In the genomic region with DNA sequence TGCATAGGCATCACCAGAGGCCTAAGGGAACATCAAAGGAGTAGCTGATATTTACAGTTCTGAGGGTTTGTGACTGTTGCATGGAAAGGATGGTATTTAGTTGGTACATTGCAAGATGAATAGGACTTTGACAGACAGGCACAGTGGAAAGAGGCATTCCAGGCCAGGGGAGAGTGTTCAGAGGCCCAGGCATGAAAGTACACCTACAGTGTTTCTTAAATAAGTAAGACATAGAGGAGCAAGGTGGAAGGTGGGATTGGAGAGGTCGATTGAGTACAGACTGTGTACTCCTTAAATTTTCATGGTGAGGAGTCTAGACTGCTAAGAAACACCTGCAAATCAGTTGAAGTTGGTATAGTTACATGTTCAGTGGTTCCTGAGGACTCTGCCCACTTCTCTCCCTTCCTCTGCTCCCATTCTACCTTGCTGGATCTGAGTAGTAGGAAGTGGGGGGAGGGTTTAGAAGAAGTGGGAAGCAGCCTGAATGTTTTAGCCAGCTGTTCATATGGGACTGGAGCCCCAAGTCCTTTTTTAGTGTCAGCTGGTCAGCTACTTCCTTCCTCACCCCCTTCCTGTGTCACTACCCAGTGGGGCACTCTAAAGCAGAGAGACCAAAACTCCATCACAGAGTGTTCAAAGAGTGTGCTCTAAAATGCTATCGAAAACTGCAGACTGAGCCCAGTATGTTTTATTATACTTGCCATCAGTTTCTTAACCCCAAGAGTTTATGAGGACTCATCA, we compare ENCODE assay signal across 3 cellular contexts.
A peak's percentile ranks its signal among the peaks of the same experiment; 100 is the strongest.
TF ChIP-seq lines count a peak whose summit lies in the region.

No MANE protein-coding gene starts in this region.

TF ChIP-seq in GM23338, 12 proteins besides CTCF, POLR2A, EP300 and RAD21 (continues in another document):
- TF ChIP-seq STAT1 (IDR thresholded peaks at IDR 0.05; ENCODE audit: unreplicated experiment) (no peak), JUNB (IDR thresholded peaks at IDR 0.05; ENCODE audit: unreplicated experiment) (no peak), ZNF331 (CRISPR knock-in tag; IDR thresholded peaks at IDR 0.05; ENCODE audit: low read depth) (no peak), CREB1 (CRISPR knock-in tag; IDR thresholded peaks at IDR 0.05; ENCODE audit: low read depth) (no peak)
- TF ChIP-seq, protein P1, sequence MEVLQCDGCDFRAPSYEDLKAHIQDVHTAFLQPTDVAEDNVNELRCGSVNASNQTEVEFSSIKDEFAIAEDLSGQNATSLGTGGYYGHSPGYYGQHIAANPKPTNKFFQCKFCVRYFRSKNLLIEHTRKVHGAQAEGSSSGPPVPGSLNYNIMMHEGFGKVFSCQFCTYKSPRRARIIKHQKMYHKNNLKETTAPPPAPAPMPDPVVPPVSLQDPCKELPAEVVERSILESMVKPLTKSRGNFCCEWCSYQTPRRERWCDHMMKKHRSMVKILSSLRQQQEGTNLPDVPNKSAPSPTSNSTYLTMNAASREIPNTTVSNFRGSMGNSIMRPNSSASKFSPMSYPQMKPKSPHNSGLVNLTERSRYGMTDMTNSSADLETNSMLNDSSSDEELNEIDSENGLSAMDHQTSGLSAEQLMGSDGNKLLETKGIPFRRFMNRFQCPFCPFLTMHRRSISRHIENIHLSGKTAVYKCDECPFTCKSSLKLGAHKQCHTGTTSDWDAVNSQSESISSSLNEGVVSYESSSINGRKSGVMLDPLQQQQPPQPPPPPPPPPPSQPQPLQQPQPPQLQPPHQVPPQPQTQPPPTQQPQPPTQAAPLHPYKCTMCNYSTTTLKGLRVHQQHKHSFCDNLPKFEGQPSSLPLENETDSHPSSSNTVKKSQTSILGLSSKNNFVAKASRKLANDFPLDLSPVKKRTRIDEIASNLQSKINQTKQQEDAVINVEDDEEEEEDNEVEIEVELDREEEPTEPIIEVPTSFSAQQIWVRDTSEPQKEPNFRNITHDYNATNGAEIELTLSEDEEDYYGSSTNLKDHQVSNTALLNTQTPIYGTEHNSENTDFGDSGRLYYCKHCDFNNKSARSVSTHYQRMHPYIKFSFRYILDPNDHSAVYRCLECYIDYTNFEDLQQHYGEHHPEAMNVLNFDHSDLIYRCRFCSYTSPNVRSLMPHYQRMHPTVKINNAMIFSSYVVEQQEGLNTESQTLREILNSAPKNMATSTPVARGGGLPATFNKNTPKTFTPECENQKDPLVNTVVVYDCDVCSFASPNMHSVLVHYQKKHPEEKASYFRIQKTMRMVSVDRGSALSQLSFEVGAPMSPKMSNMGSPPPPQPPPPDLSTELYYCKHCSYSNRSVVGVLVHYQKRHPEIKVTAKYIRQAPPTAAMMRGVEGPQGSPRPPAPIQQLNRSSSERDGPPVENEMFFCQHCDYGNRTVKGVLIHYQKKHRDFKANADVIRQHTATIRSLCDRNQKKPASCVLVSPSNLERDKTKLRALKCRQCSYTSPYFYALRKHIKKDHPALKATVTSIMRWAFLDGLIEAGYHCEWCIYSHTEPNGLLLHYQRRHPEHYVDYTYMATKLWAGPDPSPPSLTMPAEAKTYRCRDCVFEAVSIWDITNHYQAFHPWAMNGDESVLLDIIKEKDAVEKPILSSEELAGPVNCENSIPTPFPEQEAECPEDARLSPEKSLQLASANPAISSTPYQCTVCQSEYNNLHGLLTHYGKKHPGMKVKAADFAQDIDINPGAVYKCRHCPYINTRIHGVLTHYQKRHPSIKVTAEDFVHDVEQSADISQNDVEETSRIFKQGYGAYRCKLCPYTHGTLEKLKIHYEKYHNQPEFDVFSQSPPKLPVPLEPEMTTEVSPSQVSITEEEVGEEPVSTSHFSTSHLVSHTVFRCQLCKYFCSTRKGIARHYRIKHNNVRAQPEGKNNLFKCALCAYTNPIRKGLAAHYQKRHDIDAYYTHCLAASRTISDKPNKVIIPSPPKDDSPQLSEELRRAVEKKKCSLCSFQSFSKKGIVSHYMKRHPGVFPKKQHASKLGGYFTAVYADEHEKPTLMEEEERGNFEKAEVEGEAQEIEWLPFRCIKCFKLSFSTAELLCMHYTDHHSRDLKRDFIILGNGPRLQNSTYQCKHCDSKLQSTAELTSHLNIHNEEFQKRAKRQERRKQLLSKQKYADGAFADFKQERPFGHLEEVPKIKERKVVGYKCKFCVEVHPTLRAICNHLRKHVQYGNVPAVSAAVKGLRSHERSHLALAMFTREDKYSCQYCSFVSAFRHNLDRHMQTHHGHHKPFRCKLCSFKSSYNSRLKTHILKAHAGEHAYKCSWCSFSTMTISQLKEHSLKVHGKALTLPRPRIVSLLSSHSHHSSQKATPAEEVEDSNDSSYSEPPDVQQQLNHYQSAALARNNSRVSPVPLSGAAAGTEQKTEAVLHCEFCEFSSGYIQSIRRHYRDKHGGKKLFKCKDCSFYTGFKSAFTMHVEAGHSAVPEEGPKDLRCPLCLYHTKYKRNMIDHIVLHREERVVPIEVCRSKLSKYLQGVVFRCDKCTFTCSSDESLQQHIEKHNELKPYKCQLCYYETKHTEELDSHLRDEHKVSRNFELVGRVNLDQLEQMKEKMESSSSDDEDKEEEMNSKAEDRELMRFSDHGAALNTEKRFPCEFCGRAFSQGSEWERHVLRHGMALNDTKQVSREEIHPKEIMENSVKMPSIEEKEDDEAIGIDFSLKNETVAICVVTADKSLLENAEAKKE (CRISPR knock-in tag; IDR thresholded peaks at IDR 0.05), result no peak

TF ChIP-seq in GM12878, 131 proteins besides CTCF, POLR2A, EP300 and RAD21:
- TF ChIP-seq TARDBP (IDR thresholded peaks at IDR 0.05; ENCODE audit: borderline replicate concordance) (no peak), NFXL1 (IDR thresholded peaks at IDR 0.05; ENCODE audit: borderline replicate concordance) (no peak), SRF (IDR thresholded peaks at IDR 0.05; ENCODE audit: low read depth in 2 of 2, low read length in 2 of 2) (no peak), ETV6 (conservative IDR thresholded peaks at IDR 0.05 in 1 of 2, IDR thresholded peaks at IDR 0.05 in 1 of 2; ENCODE audit: borderline replicate concordance in 1 of 2, low read depth in 1 of 2) (peak in 1 of 2 experiments; percentile 60; a peak in 2 of 4 replicates), TAF1 (IDR thresholded peaks at IDR 0.05; ENCODE audit: borderline replicate concordance, low read depth, low read length) (no peak), POU2F2 (IDR thresholded peaks at IDR 0.05; ENCODE audit: borderline replicate concordance, low read depth, low read length) (no peak), FOXK2 (IDR thresholded peaks at IDR 0.05) (no peak), MTA2 (IDR thresholded peaks at IDR 0.05; ENCODE audit: low read depth) (no peak)
- TF ChIP-seq, protein P2, sequence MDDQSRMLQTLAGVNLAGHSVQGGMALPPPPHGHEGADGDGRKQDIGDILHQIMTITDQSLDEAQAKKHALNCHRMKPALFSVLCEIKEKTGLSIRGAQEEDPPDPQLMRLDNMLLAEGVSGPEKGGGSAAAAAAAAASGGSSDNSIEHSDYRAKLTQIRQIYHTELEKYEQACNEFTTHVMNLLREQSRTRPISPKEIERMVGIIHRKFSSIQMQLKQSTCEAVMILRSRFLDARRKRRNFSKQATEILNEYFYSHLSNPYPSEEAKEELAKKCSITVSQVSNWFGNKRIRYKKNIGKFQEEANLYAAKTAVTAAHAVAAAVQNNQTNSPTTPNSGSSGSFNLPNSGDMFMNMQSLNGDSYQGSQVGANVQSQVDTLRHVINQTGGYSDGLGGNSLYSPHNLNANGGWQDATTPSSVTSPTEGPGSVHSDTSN (IDR thresholded peaks at IDR 0.05; ENCODE audit: insufficient replicate concordance, low read depth, low read length), result no peak
- TF ChIP-seq, protein P3, sequence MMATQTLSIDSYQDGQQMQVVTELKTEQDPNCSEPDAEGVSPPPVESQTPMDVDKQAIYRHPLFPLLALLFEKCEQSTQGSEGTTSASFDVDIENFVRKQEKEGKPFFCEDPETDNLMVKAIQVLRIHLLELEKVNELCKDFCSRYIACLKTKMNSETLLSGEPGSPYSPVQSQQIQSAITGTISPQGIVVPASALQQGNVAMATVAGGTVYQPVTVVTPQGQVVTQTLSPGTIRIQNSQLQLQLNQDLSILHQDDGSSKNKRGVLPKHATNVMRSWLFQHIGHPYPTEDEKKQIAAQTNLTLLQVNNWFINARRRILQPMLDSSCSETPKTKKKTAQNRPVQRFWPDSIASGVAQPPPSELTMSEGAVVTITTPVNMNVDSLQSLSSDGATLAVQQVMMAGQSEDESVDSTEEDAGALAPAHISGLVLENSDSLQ (IDR thresholded peaks at IDR 0.05), result peak; percentile 77
- TF ChIP-seq, protein P4, sequence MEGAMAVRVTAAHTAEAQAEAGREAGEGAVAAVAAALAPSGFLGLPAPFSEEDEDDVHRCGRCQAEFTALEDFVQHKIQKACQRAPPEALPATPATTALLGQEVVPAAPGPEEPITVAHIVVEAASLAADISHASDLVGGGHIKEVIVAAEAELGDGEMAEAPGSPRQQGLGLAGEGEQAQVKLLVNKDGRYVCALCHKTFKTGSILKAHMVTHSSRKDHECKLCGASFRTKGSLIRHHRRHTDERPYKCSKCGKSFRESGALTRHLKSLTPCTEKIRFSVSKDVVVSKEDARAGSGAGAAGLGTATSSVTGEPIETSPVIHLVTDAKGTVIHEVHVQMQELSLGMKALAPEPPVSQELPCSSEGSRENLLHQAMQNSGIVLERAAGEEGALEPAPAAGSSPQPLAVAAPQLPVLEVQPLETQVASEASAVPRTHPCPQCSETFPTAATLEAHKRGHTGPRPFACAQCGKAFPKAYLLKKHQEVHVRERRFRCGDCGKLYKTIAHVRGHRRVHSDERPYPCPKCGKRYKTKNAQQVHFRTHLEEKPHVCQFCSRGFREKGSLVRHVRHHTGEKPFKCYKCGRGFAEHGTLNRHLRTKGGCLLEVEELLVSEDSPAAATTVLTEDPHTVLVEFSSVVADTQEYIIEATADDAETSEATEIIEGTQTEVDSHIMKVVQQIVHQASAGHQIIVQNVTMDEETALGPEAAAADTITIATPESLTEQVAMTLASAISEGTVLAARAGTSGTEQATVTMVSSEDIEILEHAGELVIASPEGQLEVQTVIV (IDR thresholded peaks at IDR 0.05; ENCODE audit: borderline replicate concordance, partially characterized antibody), result no peak
- TF ChIP-seq, protein P5, sequence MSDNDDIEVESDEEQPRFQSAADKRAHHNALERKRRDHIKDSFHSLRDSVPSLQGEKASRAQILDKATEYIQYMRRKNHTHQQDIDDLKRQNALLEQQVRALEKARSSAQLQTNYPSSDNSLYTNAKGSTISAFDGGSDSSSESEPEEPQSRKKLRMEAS (IDR thresholded peaks at IDR 0.05; ENCODE audit: low read depth, low read length), result no peak

TF ChIP-seq in SK-N-SH, 30 proteins besides CTCF, POLR2A, EP300 and RAD21:
- TF ChIP-seq EZH2phosphoT487 (IDR thresholded peaks at IDR 0.05; ENCODE audit: borderline replicate concordance, low read depth) (no peak), SMC3 (IDR thresholded peaks at IDR 0.05; ENCODE audit: low read depth, low read length) (no peak), YY1 (IDR thresholded peaks at IDR 0.05; ENCODE audit: low read depth) (no peak), POLR2AphosphoS5 (IDR thresholded peaks at IDR 0.05; ENCODE audit: low read depth, low read length) (no peak), GATA2 (CRISPR knock-in tag; IDR thresholded peaks at IDR 0.05) (no peak), GABPA (IDR thresholded peaks at IDR 0.05; ENCODE audit: low read depth) (no peak), TAF1 (IDR thresholded peaks at IDR 0.05; ENCODE audit: borderline replicate concordance, low read depth, low read length) (no peak), RCOR1 (IDR thresholded peaks at IDR 0.05; ENCODE audit: low read length) (no peak), NFIC (IDR thresholded peaks at IDR 0.05; ENCODE audit: borderline replicate concordance) (no peak)
- TF ChIP-seq, protein P6, sequence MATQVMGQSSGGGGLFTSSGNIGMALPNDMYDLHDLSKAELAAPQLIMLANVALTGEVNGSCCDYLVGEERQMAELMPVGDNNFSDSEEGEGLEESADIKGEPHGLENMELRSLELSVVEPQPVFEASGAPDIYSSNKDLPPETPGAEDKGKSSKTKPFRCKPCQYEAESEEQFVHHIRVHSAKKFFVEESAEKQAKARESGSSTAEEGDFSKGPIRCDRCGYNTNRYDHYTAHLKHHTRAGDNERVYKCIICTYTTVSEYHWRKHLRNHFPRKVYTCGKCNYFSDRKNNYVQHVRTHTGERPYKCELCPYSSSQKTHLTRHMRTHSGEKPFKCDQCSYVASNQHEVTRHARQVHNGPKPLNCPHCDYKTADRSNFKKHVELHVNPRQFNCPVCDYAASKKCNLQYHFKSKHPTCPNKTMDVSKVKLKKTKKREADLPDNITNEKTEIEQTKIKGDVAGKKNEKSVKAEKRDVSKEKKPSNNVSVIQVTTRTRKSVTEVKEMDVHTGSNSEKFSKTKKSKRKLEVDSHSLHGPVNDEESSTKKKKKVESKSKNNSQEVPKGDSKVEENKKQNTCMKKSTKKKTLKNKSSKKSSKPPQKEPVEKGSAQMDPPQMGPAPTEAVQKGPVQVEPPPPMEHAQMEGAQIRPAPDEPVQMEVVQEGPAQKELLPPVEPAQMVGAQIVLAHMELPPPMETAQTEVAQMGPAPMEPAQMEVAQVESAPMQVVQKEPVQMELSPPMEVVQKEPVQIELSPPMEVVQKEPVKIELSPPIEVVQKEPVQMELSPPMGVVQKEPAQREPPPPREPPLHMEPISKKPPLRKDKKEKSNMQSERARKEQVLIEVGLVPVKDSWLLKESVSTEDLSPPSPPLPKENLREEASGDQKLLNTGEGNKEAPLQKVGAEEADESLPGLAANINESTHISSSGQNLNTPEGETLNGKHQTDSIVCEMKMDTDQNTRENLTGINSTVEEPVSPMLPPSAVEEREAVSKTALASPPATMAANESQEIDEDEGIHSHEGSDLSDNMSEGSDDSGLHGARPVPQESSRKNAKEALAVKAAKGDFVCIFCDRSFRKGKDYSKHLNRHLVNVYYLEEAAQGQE (IDR thresholded peaks at IDR 0.05; ENCODE audit: low read depth, low read length), result no peak
- TF ChIP-seq, protein P5 (IDR thresholded peaks at IDR 0.05; ENCODE audit: low read depth), result no peak
- TF ChIP-seq, protein P7, sequence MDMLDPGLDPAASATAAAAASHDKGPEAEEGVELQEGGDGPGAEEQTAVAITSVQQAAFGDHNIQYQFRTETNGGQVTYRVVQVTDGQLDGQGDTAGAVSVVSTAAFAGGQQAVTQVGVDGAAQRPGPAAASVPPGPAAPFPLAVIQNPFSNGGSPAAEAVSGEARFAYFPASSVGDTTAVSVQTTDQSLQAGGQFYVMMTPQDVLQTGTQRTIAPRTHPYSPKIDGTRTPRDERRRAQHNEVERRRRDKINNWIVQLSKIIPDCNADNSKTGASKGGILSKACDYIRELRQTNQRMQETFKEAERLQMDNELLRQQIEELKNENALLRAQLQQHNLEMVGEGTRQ (IDR thresholded peaks at IDR 0.05; ENCODE audit: borderline replicate concordance, low read depth, low read length), result no peak
- TF ChIP-seq, protein P2 (IDR thresholded peaks at IDR 0.05), result no peak
